ENCODE assay signal across 9 cellular contexts in genomic region chr20:32685541-32686529, GRCh38. TPM values are rescaled to one million over a fixed set of nuclear protein-coding genes. Genes with fewer than 3 reads are reported as not detected.
DNase-seq lines count a peak whose midpoint lies in the region; ATAC-seq and TF ChIP-seq lines count a peak whose summit lies in the region.
"Had no signal": no experiment of that assay in that cellular context is flagged by ENCODE, and none has a peak within 500 bp of the region (broad histone marks: within the 10 kb centered on the region; RNA-seq: fewer than 3 reads in every experiment).

No MANE protein-coding gene starts in this region.

- CTCF ChIA-PET in HEK293 (lab: Yijun Ruan, JAX), result interaction anchor here (0.7 to 1.5 kb wide), 3 partner anchors 24 to 104 kb away, joined by 3 to 7 read pairs (median 4); no protein-coding TSS in a partner anchor
- CTCF ChIA-PET in Calu3 (lab: Charles Lee), result no interaction called here
- CTCF ChIA-PET in CD4-positive, alpha-beta T cell (lab: Charles Lee), result interaction anchor here (1.2 kb wide), 1 partner anchor 92 kb away, joined by 3 read pairs; no protein-coding TSS in a partner anchor

- no peaks in the 10 kb centered on the region for H3K9me3 Mint-ChIP-seq in Calu3 (ENCODE audit: low read depth, unreplicated experiment)
- no peaks in the 10 kb centered on the region for H3K9me3 Mint-ChIP-seq in CD4-positive, alpha-beta T cell
- no peaks in the 10 kb centered on the region for H3K9me3 Mint-ChIP-seq in activated T-cell treated with anti-CD3 and anti-CD28 coated beads, Interleukin-2, amount 50 U/mL, for 4 hours
- H3K9me3 Mint-ChIP-seq: activated CD4-positive, alpha-beta T cell treated with anti-CD3 and anti-CD28 coated beads, Interleukin-2, amount 10 ng/mL, durations not matched to agents 7 days and 5 days had no signal

- H3K27ac ChIP-seq in HEK293 (ENCODE audit: extremely low read depth, low read depth, low read length) (no peak overlapping the region), RWPE2 (ENCODE audit: poor library complexity, severe bottlenecking) (peak overlapping the region; percentile 35), skeletal muscle tissue (ENCODE audit: low read depth, low read length) (peak overlapping the region; percentile 65)
- no peak overlapping the region for H3K27ac ChIP-seq in CD4-positive, alpha-beta T cell (ENCODE audit: low read depth, low read length)

- no peaks in the 10 kb centered on the region for H3K36me3 ChIP-seq in HEK293 (ENCODE audit: control insufficient read depth in 2 of 2, insufficient read depth in 1 of 2, low read length in 2 of 2)
- H3K36me3 ChIP-seq in RWPE2 (ENCODE audit: low read depth), result no peaks in the 10 kb centered on the region
- no peaks in the 10 kb centered on the region for H3K36me3 ChIP-seq in skeletal muscle tissue (ENCODE audit: control insufficient read depth in 3 of 3, insufficient read depth in 3 of 3, low read length in 3 of 3)

- H3K36me3 Mint-ChIP-seq in Calu3 (ENCODE audit: insufficient read depth, unreplicated experiment), result no peaks in the 10 kb centered on the region
- no peaks in the 10 kb centered on the region for H3K36me3 Mint-ChIP-seq in CD4-positive, alpha-beta T cell (ENCODE audit: low read depth)
- no peaks in the 10 kb centered on the region for H3K36me3 Mint-ChIP-seq in activated T-cell treated with anti-CD3 and anti-CD28 coated beads, Interleukin-2, amount 50 U/mL, for 4 hours (ENCODE audit: insufficient read depth)

- H3K9ac ChIP-seq in skeletal muscle tissue (ENCODE audit: low read depth in 1 of 3, low read length in 3 of 3), result no peak overlapping the region

- BruUV-seq in Calu3 (replicated peaks; lab: Mats Ljungman, UMichigan), result no TSS peak

- H3K27ac Mint-ChIP-seq in Calu3 (ENCODE audit: unreplicated experiment), result no peak overlapping the region
- H3K27ac Mint-ChIP-seq in CD4-positive, alpha-beta T cell, result no peak overlapping the region
- H3K27ac Mint-ChIP-seq: activated CD4-positive, alpha-beta T cell treated with anti-CD3 and anti-CD28 coated beads, Interleukin-2, amount 10 ng/mL, durations not matched to agents 7 days and 5 days had no signal

- no peak for TF ChIP-seq CTCF in HEK293 (tag by site-specific recombination; IDR thresholded peaks at IDR 0.05)
- no peak for TF ChIP-seq CTCF in RWPE2 (IDR thresholded peaks at IDR 0.05; ENCODE audit: poor library complexity, severe bottlenecking)
- no peak for TF ChIP-seq CTCF in Calu3 (IDR thresholded peaks at IDR 0.05; ENCODE audit: unreplicated experiment)
- no peak for TF ChIP-seq CTCF in CD4-positive, alpha-beta T cell (IDR thresholded peaks at IDR 0.05)

- peak; percentile 42 for ATAC-seq in RWPE2 (ENCODE audit: low read depth)
- ATAC-seq in CD4-positive, alpha-beta T cell (ENCODE audit: poor library complexity), result no peak
- no peak for ATAC-seq in activated T-cell treated with anti-CD3 and anti-CD28 coated beads, Interleukin-2, amount 50 U/mL, for 4 hours

- intact Hi-C loops in Calu3 (cut with micrococcal nuclease; ENCODE audit: unreplicated experiment), result no loop called here
- intact Hi-C loops in CD4-positive, alpha-beta T cell (cut with DNase I, micrococcal nuclease), result no loop called here

- no peaks in the 10 kb centered on the region for H3K27me3 ChIP-seq in RWPE2 (ENCODE audit: insufficient read depth, poor library complexity, severe bottlenecking)
- H3K27me3 ChIP-seq in skeletal muscle tissue (ENCODE audit: control insufficient read depth in 3 of 3, insufficient read depth in 3 of 3, low read length in 3 of 3), result no peaks in the 10 kb centered on the region
- no peaks in the 10 kb centered on the region for H3K27me3 ChIP-seq in CD4-positive, alpha-beta T cell (ENCODE audit: control insufficient read depth, insufficient read depth, low read length)

- no peak overlapping the region for H3K4me3 Mint-ChIP-seq in Calu3 (ENCODE audit: low read depth, unreplicated experiment)
- H3K4me3 Mint-ChIP-seq in CD4-positive, alpha-beta T cell, result no peak overlapping the region
- no peak overlapping the region for H3K4me3 Mint-ChIP-seq in activated T-cell treated with anti-CD3 and anti-CD28 coated beads, Interleukin-2, amount 50 U/mL, for 4 hours
- H3K4me3 Mint-ChIP-seq: activated CD4-positive, alpha-beta T cell treated with anti-CD3 and anti-CD28 coated beads, Interleukin-2, amount 10 ng/mL, durations not matched to agents 7 days and 5 days had no signal

- DNase-seq in RWPE2 (ENCODE audit: low spot score) (no peak), fibroblast of the conjunctiva (ENCODE audit: low read depth) (peak; percentile 87), NCI-H2107 treated with DMSO at 0.1 percent for 48 hours (lab: John Stamatoyannopoulos, UW; ENCODE audit: unreplicated experiment) (no peak), Calu3 (no peak)
- DNase-seq in CD4-positive, alpha-beta T cell, result no peak
- no peak for DNase-seq in activated T-cell treated with anti-CD3 and anti-CD28 coated beads, Interleukin-2, amount 50 U/mL, for 4 hours
- DNase-seq: activated CD4-positive, alpha-beta T cell treated with anti-CD3 and anti-CD28 coated beads, Interleukin-2, amount 10 ng/mL, durations not matched to agents 7 days and 5 days had no signal

- no peak overlapping the region for H3K4me3 ChIP-seq in HEK293 (ENCODE audit: low read depth, low read length)
- no peak overlapping the region for H3K4me3 ChIP-seq in RWPE2 (ENCODE audit: severe bottlenecking)
- H3K4me3 ChIP-seq in skeletal muscle tissue (ENCODE audit: low read length in 3 of 3), result no peak overlapping the region

- H3K4me1 ChIP-seq in HEK293 (ENCODE audit: control insufficient read depth, insufficient read depth, low read length) (no peaks in the 10 kb centered on the region), RWPE2 (ENCODE audit: insufficient read depth, poor library complexity, severe bottlenecking) (peaks cover 14% of the 10 kb centered on the region), skeletal muscle tissue (ENCODE audit: control insufficient read depth in 3 of 3, insufficient read depth in 3 of 3, low read length in 3 of 3) (peaks cover 0 to 4% (median 2%) of the 10 kb centered on the region in 3 donors)

- peaks cover 10% of the 10 kb centered on the region for H3K4me1 Mint-ChIP-seq in Calu3 (ENCODE audit: low read depth, unreplicated experiment)
- no peaks in the 10 kb centered on the region for H3K4me1 Mint-ChIP-seq in CD4-positive, alpha-beta T cell (ENCODE audit: low read depth)
- peaks cover 5% of the 10 kb centered on the region for H3K4me1 Mint-ChIP-seq in activated T-cell treated with anti-CD3 and anti-CD28 coated beads, Interleukin-2, amount 50 U/mL, for 4 hours (ENCODE audit: low read depth)

- POLR2A ChIA-PET in HEK293 (lab: Yijun Ruan, JAX), result no interaction called here
- POLR2A ChIA-PET in CD4-positive, alpha-beta T cell (lab: Charles Lee), result no interaction called here

- no peaks in the 10 kb centered on the region for H3K27me3 Mint-ChIP-seq in Calu3 (ENCODE audit: unreplicated experiment)
- no peaks in the 10 kb centered on the region for H3K27me3 Mint-ChIP-seq in CD4-positive, alpha-beta T cell
- H3K27me3 Mint-ChIP-seq in activated T-cell treated with anti-CD3 and anti-CD28 coated beads, Interleukin-2, amount 50 U/mL, for 4 hours (ENCODE audit: low read depth), result no peaks in the 10 kb centered on the region
- H3K27me3 Mint-ChIP-seq: activated CD4-positive, alpha-beta T cell treated with anti-CD3 and anti-CD28 coated beads, Interleukin-2, amount 10 ng/mL, durations not matched to agents 7 days and 5 days had no signal

- no peaks in the 10 kb centered on the region for H3K9me3 ChIP-seq in HEK293 (ENCODE audit: control insufficient read depth, insufficient read depth, low read depth, low read length)
- no peaks in the 10 kb centered on the region for H3K9me3 ChIP-seq in RWPE2 (ENCODE audit: severe bottlenecking)
- H3K9me3 ChIP-seq in skeletal muscle tissue (ENCODE audit: control insufficient read depth in 3 of 3, low read length in 3 of 3), result no peaks in the 10 kb centered on the region
- H3K9me3 ChIP-seq in CD4-positive, alpha-beta T cell (ENCODE audit: control insufficient read depth, low read length), result no peaks in the 10 kb centered on the region

TF ChIP-seq in HEK293, 187 proteins besides CTCF, POLR2A, EP300 and RAD21:
- TF ChIP-seq FEZF1 (tag by site-specific recombination; IDR thresholded peaks at IDR 0.05), result no peak
- 0 out of 2 replicates have a peak, but pooled peaks have one; percentile 14 for TF ChIP-seq GLIS2 (tag by site-specific recombination; IDR thresholded peaks at IDR 0.05)
- no peak for TF ChIP-seq ZNF654 (tag by site-specific recombination; IDR thresholded peaks at IDR 0.05; ENCODE audit: low read depth)
- TF ChIP-seq ZNF140 (tag by site-specific recombination; IDR thresholded peaks at IDR 0.05), result no peak
- no peak for TF ChIP-seq ZNF138 (tag by site-specific recombination; IDR thresholded peaks at IDR 0.05; ENCODE audit: borderline replicate concordance)
- peak; percentile 65 for TF ChIP-seq GLIS1 (tag by site-specific recombination; IDR thresholded peaks at IDR 0.05)
- TF ChIP-seq ZFP69B (tag by site-specific recombination; IDR thresholded peaks at IDR 0.05), result no peak
- TF ChIP-seq ZSCAN30 (tag by site-specific recombination; IDR thresholded peaks at IDR 0.05), result no peak
- peak; percentile 11; the same call in 1 of the 2 replicates for TF ChIP-seq ZNF398 (tag by site-specific recombination; IDR thresholded peaks at IDR 0.05)
- TF ChIP-seq ZNF426 (tag by site-specific recombination; IDR thresholded peaks at IDR 0.05), result no peak

RNA-seq across cellular contexts. Expression of gene C20orf203, which starts 12.1 kb away (rescaled TPM):
- total RNA-seq in skeletal muscle tissue, result under 0.01 TPM
- total RNA-seq in Calu3 (2022), result not detected in 2 replicates
- total RNA-seq in CD4-positive, alpha-beta T cell, result under 1 TPM; 0.17 to 0.33 TPM
- total RNA-seq in activated T-cell treated with anti-CD3 and anti-CD28 coated beads, Interleukin-2, amount 50 U/mL, for 4 hours, result not detected

RNA-seq across cellular contexts. Expression of gene COMMD7, which starts 57.4 kb away (rescaled TPM):
- total RNA-seq in skeletal muscle tissue, result 14.1 TPM
- 51.0 and 56.0 TPM in 2 replicates for total RNA-seq in Calu3 (2022)
- 10 to 100 TPM; 30.3 to 30.4 TPM for total RNA-seq in CD4-positive, alpha-beta T cell
- 10 to 100 TPM; 23.3 to 27.5 (median 25.7) TPM for total RNA-seq in activated T-cell treated with anti-CD3 and anti-CD28 coated beads, Interleukin-2, amount 50 U/mL, for 4 hours

Comparison
In these comparisons a context has a peak if more than half of its experiments do, and no peak if none do; other contexts are left out.
1. H3K27ac ChIP-seq: peak in RWPE2 (single experiment) and skeletal muscle tissue (single experiment); none in HEK293 (single experiment) and CD4-positive, alpha-beta T cell (single experiment).